ENCODE assay signal across 8 cellular contexts in the genomic region with DNA sequence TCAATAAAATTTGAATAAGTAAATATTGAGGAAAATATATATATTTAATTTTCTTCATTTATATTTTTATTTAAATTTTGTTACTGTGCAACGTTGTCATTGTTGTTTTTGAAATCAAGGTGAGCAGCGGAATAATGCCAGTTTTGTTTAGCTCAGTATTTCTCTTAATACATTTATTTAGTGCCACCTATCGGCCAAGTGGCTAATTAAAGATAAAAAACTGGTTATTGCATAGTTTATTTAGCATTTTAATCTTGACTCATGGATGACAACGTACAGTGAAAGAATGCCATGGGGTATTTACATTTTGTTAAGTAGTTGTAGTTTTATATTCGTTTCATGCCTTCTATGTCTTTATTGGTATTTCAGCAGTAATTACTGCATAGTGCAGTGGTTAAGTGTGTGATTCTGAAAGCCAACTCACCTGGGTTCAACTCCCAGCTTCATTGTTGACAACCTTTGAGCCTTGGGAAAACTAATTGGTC.
DNase-seq lines count a peak whose midpoint lies in the region; ATAC-seq and TF ChIP-seq lines count a peak whose summit lies in the region.

No MANE protein-coding gene starts in this region.

- peaks cover 2% of the 10 kb centered on the region for H3K27me3 Mint-ChIP-seq in GM23338 (ENCODE audit: insufficient read depth, low read depth, poor library complexity)
- peaks cover 8% of the 10 kb centered on the region for H3K27me3 Mint-ChIP-seq in activated T-cell treated with anti-CD3 and anti-CD28 coated beads, Interleukin-2, amount 50 U/mL, for 72 hours (ENCODE audit: low read depth)

- peak; percentile 48 to 67 for TF ChIP-seq CTCF in GM23338 (conservative IDR thresholded peaks at IDR 0.05; ENCODE audit: low read depth in 2 of 2)

- H4K20me1 ChIP-seq in GM23338 (replicated peaks; ENCODE audit: insufficient read depth), result no peaks in the 10 kb centered on the region

- peaks cover 7% of the 10 kb centered on the region; the same call in 2 of the 3 replicates for H3K36me3 Mint-ChIP-seq in GM23338 (ENCODE audit: low read depth)
- H3K36me3 Mint-ChIP-seq in activated T-cell treated with anti-CD3 and anti-CD28 coated beads, Interleukin-2, amount 50 U/mL, for 72 hours (ENCODE audit: insufficient read depth in 2 of 2), result no peaks in the 10 kb centered on the region

- H3K9me3 Mint-ChIP-seq in GM23338, result peaks cover 7% of the 10 kb centered on the region; the same call in 2 of the 3 replicates
- no peaks in the 10 kb centered on the region for H3K9me3 Mint-ChIP-seq in activated T-cell treated with anti-CD3 and anti-CD28 coated beads, Interleukin-2, amount 50 U/mL, for 72 hours

- no peak for ATAC-seq in GM23338
- ATAC-seq in activated T-cell treated with anti-CD3 and anti-CD28 coated beads, Interleukin-2, amount 50 U/mL, for 72 hours (replicated peaks in 1 of 2), result no peak

- no peak overlapping the region for H3K27ac Mint-ChIP-seq in GM23338
- H3K27ac Mint-ChIP-seq in activated T-cell treated with anti-CD3 and anti-CD28 coated beads, Interleukin-2, amount 50 U/mL, for 72 hours, result no peak overlapping the region

- no peaks in the 10 kb centered on the region for H3F3A ChIP-seq in GM23338 (replicated peaks; ENCODE audit: low read depth)

- H2AFZ ChIP-seq in GM23338, result no peak overlapping the region

- H3K4me2 ChIP-seq in GM23338, result no peak overlapping the region

- H3K9me2 ChIP-seq in GM23338 (ENCODE audit: insufficient read depth), result no peaks in the 10 kb centered on the region

- no peaks in the 10 kb centered on the region for H3K79me2 ChIP-seq in GM23338 (replicated peaks; ENCODE audit: insufficient read depth)

- no peak overlapping the region for H3K4me3 ChIP-seq in GM23338

- H3K27ac ChIP-seq in GM23338 (ENCODE audit: low read depth), result no peak overlapping the region

- DNase-seq in COLO829 (ENCODE audit: low spot score) (peak; percentile 22), GM23338 (ENCODE audit: low spot score) (peak; percentile 69), NCI-H526 (lab: John Stamatoyannopoulos, UW) (peak; percentile 39 to 79), myocyte (ENCODE audit: low read depth) (peak; percentile 53), GDM1 (lab: John Stamatoyannopoulos, UW) (no peak), islet precursor cell (no peak)
- DNase-seq in central memory CD4-positive, alpha-beta T cell, result peak; percentile 21
- DNase-seq in activated T-cell treated with anti-CD3 and anti-CD28 coated beads, Interleukin-2, amount 50 U/mL, for 72 hours, result no peak

- H3K4me1 ChIP-seq in GM23338 (ENCODE audit: insufficient read depth), result no peaks in the 10 kb centered on the region

- H3K36me3 ChIP-seq in GM23338 (ENCODE audit: insufficient read depth), result peaks cover 2% of the 10 kb centered on the region; the same call in 1 of the 2 replicates

- no peak overlapping the region for H3K4me3 Mint-ChIP-seq in GM23338
- H3K4me3 Mint-ChIP-seq in activated T-cell treated with anti-CD3 and anti-CD28 coated beads, Interleukin-2, amount 50 U/mL, for 72 hours, result no peak overlapping the region

- no peaks in the 10 kb centered on the region for H3K27me3 ChIP-seq in GM23338 (ENCODE audit: insufficient read depth)

- H3K4me1 Mint-ChIP-seq in GM23338, result peaks cover 2% of the 10 kb centered on the region; the same call in 1 of the 3 replicates
- H3K4me1 Mint-ChIP-seq in activated T-cell treated with anti-CD3 and anti-CD28 coated beads, Interleukin-2, amount 50 U/mL, for 72 hours (ENCODE audit: low read depth), result peaks cover 8% of the 10 kb centered on the region

TF ChIP-seq in GM23338, 12 proteins besides CTCF, POLR2A, EP300 and RAD21:
- TF ChIP-seq STAT1 (IDR thresholded peaks at IDR 0.05; ENCODE audit: unreplicated experiment), result no peak
- no peak for TF ChIP-seq NANOG (IDR thresholded peaks at IDR 0.05; ENCODE audit: borderline replicate concordance)
- TF ChIP-seq REST (IDR thresholded peaks at IDR 0.05; ENCODE audit: unreplicated experiment), result no peak
- no peak for TF ChIP-seq ZNF114 (CRISPR knock-in tag; IDR thresholded peaks at IDR 0.05)
- no peak for TF ChIP-seq EZH2 (IDR thresholded peaks at IDR 0.05; ENCODE audit: low read depth, unreplicated experiment)
- TF ChIP-seq CREB1 (CRISPR knock-in tag; IDR thresholded peaks at IDR 0.05; ENCODE audit: low read depth), result no peak
- TF ChIP-seq POLR2AphosphoS5 (IDR thresholded peaks at IDR 0.05; ENCODE audit: low read depth), result no peak
- TF ChIP-seq EZH2phosphoT487 (IDR thresholded peaks at IDR 0.05; ENCODE audit: unreplicated experiment), result no peak

Comparison
In these comparisons a context has a peak if more than half of its experiments do, and no peak if none do; other contexts are left out.
1. DNase-seq: peak in COLO829 (single experiment), GM23338 (single experiment), NCI-H526 (2 of 2), central memory CD4-positive, alpha-beta T cell (single experiment) and myocyte (single experiment); none in activated T-cell treated with anti-CD3 and anti-CD28 coated beads, Interleukin-2, amount 50 U/mL, for 72 hours (0 of 2), GDM1 (single experiment) and islet precursor cell (single experiment).